8 cellular contexts compared by ENCODE assay signal in the genomic region with DNA sequence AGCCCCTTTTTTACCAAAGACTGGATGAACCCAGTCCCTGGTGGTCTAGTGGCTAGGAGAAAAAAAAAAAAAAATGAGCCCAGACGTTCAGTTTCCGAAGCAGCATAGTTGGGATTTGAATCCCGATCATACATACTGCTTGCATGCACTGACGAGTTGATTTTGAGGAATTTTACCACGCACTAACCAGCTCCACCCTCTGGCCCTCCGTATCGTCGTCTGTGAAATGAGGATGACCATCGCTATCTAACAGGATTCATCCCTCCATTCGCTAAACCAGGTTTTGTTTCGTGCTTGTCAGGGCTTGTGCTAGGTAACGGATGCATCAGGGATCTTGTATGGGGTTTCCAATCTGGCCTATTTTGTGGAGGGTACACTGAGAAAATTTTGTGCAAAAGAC. TPM values are rescaled to one million over a fixed set of nuclear protein-coding genes. Genes with fewer than 3 reads are reported as not detected.
A peak's percentile ranks its signal among the peaks of the same experiment; 100 is the strongest.
DNase-seq lines count a peak whose midpoint lies in the region; ATAC-seq and TF ChIP-seq lines count a peak whose summit lies in the region.

No MANE protein-coding gene starts in this region.

- peak overlapping the region; percentile 14 for H2AFZ ChIP-seq in trophoblast cell (ENCODE audit: insufficient read depth, low read length, poor library complexity)

- H3K14ac ChIP-seq in trophoblast cell (ENCODE audit: low read length): peak overlapping the region; percentile 70

- H3K18ac ChIP-seq in trophoblast cell (ENCODE audit: low read length): peak overlapping the region; percentile 55

- H4K91ac ChIP-seq in trophoblast cell (ENCODE audit: low read depth, low read length): peak overlapping the region; percentile 86

- H2BK5ac ChIP-seq in trophoblast cell (ENCODE audit: low read depth, low read length, poor library complexity): peak overlapping the region; percentile 73

- DNase-seq in heart right ventricle: no peak
- DNase-seq in Right ventricle myocardium inferior (ENCODE audit: missing footprints): no peak
- peak; percentile 60 for DNase-seq in fibroblast of the aortic adventitia (ENCODE audit: low read depth)
- peak in 1 of 2 donors; percentile 36 for DNase-seq in trophoblast cell

- ATAC-seq in heart right ventricle (no peak), Right ventricle myocardium inferior (no peak), HG03045 (IDR thresholded peaks at IDR 0.05; ENCODE audit: unreplicated experiment) (no peak), HG02571 (IDR thresholded peaks at IDR 0.05; ENCODE audit: unreplicated experiment) (no peak), GM21390 (IDR thresholded peaks at IDR 0.05; ENCODE audit: unreplicated experiment) (no peak)

- H3K4me2 ChIP-seq in trophoblast cell (ENCODE audit: low read length): peak overlapping the region; percentile 60

- no peak overlapping the region for H2BK12ac ChIP-seq in trophoblast cell (ENCODE audit: low read length)

- peaks cover 17% of the 10 kb centered on the region for H3K79me2 ChIP-seq in trophoblast cell (ENCODE audit: control insufficient read depth, insufficient read depth, low read length, poor library complexity)

- H3K9me3 ChIP-seq in heart right ventricle: no peaks in the 10 kb centered on the region
- H3K9me3 ChIP-seq in trophoblast cell (ENCODE audit: insufficient read depth, low read depth, low read length): no peaks in the 10 kb centered on the region

- peak overlapping the region; percentile 3 for H2AK5ac ChIP-seq in trophoblast cell (ENCODE audit: low read length)

- peaks cover 4 to 30% (median 9%) of the 10 kb centered on the region in 9 donors for H3K4me1 ChIP-seq in heart right ventricle
- H3K4me1 ChIP-seq in trophoblast cell (ENCODE audit: control insufficient read depth in 1 of 2, insufficient read depth in 2 of 2, low read length in 2 of 2): peaks cover 13% of the 10 kb centered on the region in 2 experiments

- H2BK120ac ChIP-seq in trophoblast cell (ENCODE audit: insufficient read depth, low read length, poor library complexity): peak overlapping the region; percentile 10

- WGBS in heart right ventricle, 2 donors: 5 to 6% methylated on average over 12 of the region's 12 CpGs
- no CpG with 5 or more reads among the region's 12 CpGs for WGBS in trophoblast cell (ENCODE audit: extremely low coverage, insufficient coverage, insufficient read length)

- H3K4me3 ChIP-seq in heart right ventricle (peak overlapping the region; percentile 51 to 86 (median 82)), fibroblast of the aortic adventitia (ENCODE audit: low read depth, low read length) (peak overlapping the region; percentile 93), trophoblast cell (ENCODE audit: low read depth, low read length) (peak overlapping the region; percentile 95)

- peaks cover 26% of the 10 kb centered on the region for H3K79me1 ChIP-seq in trophoblast cell (ENCODE audit: low read length)

- H3K27ac ChIP-seq in heart right ventricle: peak overlapping the region; percentile 90 to 100 (median 95)
- peak overlapping the region; percentile 97 for H3K27ac ChIP-seq in VCaP
- H3K27ac ChIP-seq in trophoblast cell (ENCODE audit: low read depth, low read length): peak overlapping the region; percentile 98

- H3K23ac ChIP-seq in trophoblast cell (ENCODE audit: low read length): peak overlapping the region; percentile 55

- H3K36me3 ChIP-seq in heart right ventricle (peaks cover 0 to 36% (median 13%) of the 10 kb centered on the region in 9 donors), trophoblast cell (ENCODE audit: control insufficient read depth in 1 of 2, insufficient read depth in 2 of 2, low read length in 2 of 2) (peaks cover 0 to 12% of the 10 kb centered on the region in 2 experiments)

- peak overlapping the region; percentile 87 for H4K8ac ChIP-seq in trophoblast cell (ENCODE audit: low read depth, low read length)

- H3K27me3 ChIP-seq in heart right ventricle (no peaks in the 10 kb centered on the region), trophoblast cell (ENCODE audit: insufficient read depth, low read length) (no peaks in the 10 kb centered on the region)

- intact Hi-C loops in heart right ventricle (cut with DNase I) (loop anchor here in 2 of 10 donors (10.0 kb wide), 2 partner anchors 1058 to 1068 kb away; no protein-coding TSS in a partner anchor), Right ventricle myocardium inferior (cut with DNase I) (no loop called here)

- H4K12ac ChIP-seq in trophoblast cell (ENCODE audit: low read depth, low read length): peak overlapping the region; percentile 39

- H3K9ac ChIP-seq in trophoblast cell (ENCODE audit: low read length): peak overlapping the region; percentile 94

- peak overlapping the region; percentile 85 for H3K4ac ChIP-seq in trophoblast cell (ENCODE audit: low read depth, low read length)

- no peak for TF ChIP-seq CTCF in heart right ventricle (IDR thresholded peaks at IDR 0.05)
- TF ChIP-seq CTCF in VCaP (conservative IDR thresholded peaks at IDR 0.05): 0 out of 2 replicates have a peak, but pooled peaks have one; percentile 11
- TF ChIP-seq CTCF in fibroblast of the aortic adventitia (IDR thresholded peaks at IDR 0.05; ENCODE audit: insufficient read depth, low read length): no peak

RNA-seq across cellular contexts. Expression of a gene that starts 0.8 kb away (rescaled TPM):
- 10 to 100 TPM; 22.5 to 36.3 (median 26.5) TPM for total RNA-seq in heart right ventricle
- polyA plus RNA-seq in heart right ventricle: 10 to 100 TPM; 47.8 to 75.0 TPM
- total RNA-seq in Right ventricle myocardium inferior: 31.4 TPM
- total RNA-seq in fibroblast of the aortic adventitia (ENCODE audit: low replicate concordance): 19.7 and 52.2 TPM in 2 replicates
- polyA plus RNA-seq in trophoblast cell (2013): 139 and 148 TPM in 2 replicates

RNA-seq across cellular contexts. Expression of a gene that starts 33.7 kb away (rescaled TPM):
- total RNA-seq in heart right ventricle (not detected), Right ventricle myocardium inferior (not detected), fibroblast of the aortic adventitia (ENCODE audit: low replicate concordance) (not detected in 2 replicates)
- not detected for polyA plus RNA-seq in heart right ventricle
- 0.07 and 0.11 TPM in 2 replicates for polyA plus RNA-seq in trophoblast cell (2013)

RNA-seq across cellular contexts. Expression of a gene that starts 51.7 kb away (rescaled TPM):
- total RNA-seq in heart right ventricle (100 to 1,000 TPM in 3 of 10 donors, 10 to 100 TPM in 7; 46.2 to 137 (median 86.5) TPM), Right ventricle myocardium inferior (155 TPM), fibroblast of the aortic adventitia (ENCODE audit: low replicate concordance) (1.5 and 4.0 TPM in 2 replicates)
- polyA plus RNA-seq in heart right ventricle: 100 to 1,000 TPM in 1 of 2 donors, 10 to 100 TPM in 1; 39.3 to 132 TPM
- 0.51 and 0.58 TPM in 2 replicates for polyA plus RNA-seq in trophoblast cell (2013)

RNA-seq across cellular contexts. Expression of a gene that starts 59.8 kb away (rescaled TPM):
- 1 to 10 TPM in 1 of 10 donors, under 1 TPM in 1, not detected in 8; 0.49 to 1.6 TPM for total RNA-seq in heart right ventricle
- polyA plus RNA-seq in heart right ventricle: under 1 TPM in 1 of 2 donors, not detected in 1; 0.06 TPM
- 0.54 TPM for total RNA-seq in Right ventricle myocardium inferior
- total RNA-seq in fibroblast of the aortic adventitia (ENCODE audit: low replicate concordance): 0.36 TPM in 1 of 2 replicates, not detected in the other
- polyA plus RNA-seq in trophoblast cell (2013): 0.04 TPM in 1 of 2 replicates, not detected in the other
